In genomic region chr11:72080326-72081183, GRCh38 we compare ENCODE assay signal across 8 cellular contexts. TPM values are rescaled to one million over a fixed set of nuclear protein-coding genes. Genes with fewer than 3 reads are reported as not detected.
A peak's percentile ranks its signal among the peaks of the same experiment; 100 is the strongest.
DNase-seq lines count a peak whose midpoint lies in the region; ATAC-seq lines count a peak whose summit lies in the region.

Gene LRRC51 (plus strand): TSS chr11:72080850. CDS start chr11:72089084, 8,234 bp downstream.
Gene NUMA1 (minus strand): TSS chr11:72080542. CDS start chr11:72035943, 44,599 bp downstream.

- H3K27ac Mint-ChIP-seq in effector memory CD8-positive, alpha-beta T cell: peak within 1 kb of the TSS; percentile 99

- no peaks in the 10 kb centered on the region for H3K9me3 Mint-ChIP-seq in effector memory CD8-positive, alpha-beta T cell

- ATAC-seq in GM21367 (IDR thresholded peaks at IDR 0.05; ENCODE audit: unreplicated experiment): peak; percentile 84
- ATAC-seq in effector memory CD8-positive, alpha-beta T cell (replicated peaks): peak; percentile 84

- H3K27me3 Mint-ChIP-seq in effector memory CD8-positive, alpha-beta T cell: no peaks in the 10 kb centered on the region

- peak; percentile 100 for DNase-seq in COR-L47 (lab: John Stamatoyannopoulos, UW)
- DNase-seq in HT1080 (ENCODE audit: low read depth): peak; percentile 100
- DNase-seq in NOMO-1 (lab: John Stamatoyannopoulos, UW; ENCODE audit: unreplicated experiment in 2 of 2): peak; percentile 100
- peak; percentile 98 to 99 for DNase-seq in activated CD8-positive, alpha-beta memory T cell treated with anti-CD3 and anti-CD28 coated beads for 4 hours (ENCODE audit: low read depth in 2 of 2)
- DNase-seq in effector memory CD8-positive, alpha-beta T cell: peak; percentile 98 to 99 (median 98)
- DNase-seq in medulla oblongata (ENCODE audit: extremely low spot score): peak; percentile 100
- DNase-seq in stimulated activated CD4-positive, alpha-beta T cell treated with anti-CD3 and anti-CD28 coated beads, TNF-alpha, amount 100 ng/mL, for 48 hours (ENCODE audit: low read depth in 3 of 3): peak; percentile 97 to 100 (median 98)

- H3K36me3 Mint-ChIP-seq in effector memory CD8-positive, alpha-beta T cell (ENCODE audit: insufficient read depth): peaks cover 15% of the 10 kb centered on the region

- H3K4me3 Mint-ChIP-seq in effector memory CD8-positive, alpha-beta T cell: peak within 1 kb of the TSS; percentile 98 to 99

- peaks cover 24 to 27% of the 10 kb centered on the region in 2 donors for H3K4me1 Mint-ChIP-seq in effector memory CD8-positive, alpha-beta T cell (ENCODE audit: low read depth in 2 of 2)

RNA-seq across cellular contexts. Expression of gene LRRC51, which starts in this region (rescaled TPM):
- total RNA-seq in HT1080 (2014; rRNA removed; shearing (Covaris generic)): 10.8 and 11.1 TPM in 2 replicates
- 6.5 and 7.1 TPM in 2 replicates for polyA plus RNA-seq in HT1080 (2015; cell fraction: cytosol; rRNA removed)
- polyA plus RNA-seq in HT1080 (2015; cell fraction: nucleus; rRNA removed): 3.3 and 4.8 TPM in 2 replicates

RNA-seq across cellular contexts. Expression of gene NUMA1, which starts in this region (rescaled TPM):
- 96.8 and 104 TPM in 2 replicates for total RNA-seq in HT1080 (2014; rRNA removed; shearing (Covaris generic))
- polyA plus RNA-seq in HT1080 (2015; cell fraction: cytosol; rRNA removed): 35.8 and 42.1 TPM in 2 replicates
- 156 and 181 TPM in 2 replicates for polyA plus RNA-seq in HT1080 (2015; cell fraction: nucleus; rRNA removed)

Comparison
In these comparisons a context has a peak if more than half of its experiments do, and no peak if none do; other contexts are left out.
1. Peak in every context shown above with its lines: DNase-seq and ATAC-seq.